24 cellular contexts compared by ENCODE assay signal in the genomic region with DNA sequence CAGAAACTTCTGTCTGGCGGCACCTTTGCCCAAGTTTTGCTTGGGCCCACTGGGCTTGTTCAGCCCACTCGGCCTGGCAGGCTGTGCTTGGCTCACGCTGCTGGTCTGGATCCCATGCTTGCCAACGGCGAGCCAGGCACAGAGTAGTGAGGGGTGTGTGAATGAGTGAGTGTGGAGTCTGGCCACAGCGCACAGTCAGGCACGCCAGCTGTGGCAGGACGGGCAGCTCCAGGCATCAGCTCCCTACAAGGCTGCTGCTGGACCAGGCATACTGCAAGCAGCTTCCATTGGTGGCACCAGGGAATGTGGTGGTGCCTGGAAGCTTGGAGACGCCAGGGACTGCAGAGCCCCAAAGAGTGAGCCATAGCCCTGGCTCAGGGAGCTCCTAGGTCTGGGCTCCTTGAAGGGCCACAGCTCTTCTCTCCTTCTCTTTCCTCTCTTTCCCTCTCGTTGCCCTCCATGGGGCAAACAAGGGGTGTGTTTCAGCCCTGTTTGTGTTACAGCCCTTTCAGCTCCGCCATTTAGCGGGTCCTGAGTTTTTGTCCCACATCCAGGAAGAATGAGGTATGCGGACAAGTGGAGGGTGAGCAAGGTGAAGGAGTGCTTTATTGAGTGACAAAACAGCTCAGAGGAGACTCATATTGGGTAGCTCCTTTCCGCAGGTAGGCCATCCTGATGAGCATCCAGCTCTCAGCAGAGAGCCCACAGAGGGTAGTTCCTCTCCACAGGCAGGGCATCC.
"Had no signal": no experiment of that assay in that cellular context is flagged by ENCODE, and none has a peak within 500 bp of the region (broad histone marks: within the 10 kb centered on the region; RNA-seq: fewer than 3 reads in every experiment).

No MANE protein-coding gene starts in this region.

- H3K4me1 Mint-ChIP-seq: activated CD8-positive, alpha-beta memory T cell treated with anti-CD3 and anti-CD28 coated beads, Interleukin-2, amount 10 ng/mL, durations not matched to agents 7 days and 5 days; WTC11 had no signal

- H3K27me3 ChIP-seq: breast epithelium, MG63 had no signal

- H3K27ac ChIP-seq: breast epithelium, PC-9 had no signal

- ATAC-seq: activated CD8-positive, alpha-beta memory T cell treated with anti-CD3 and anti-CD28 coated beads, Interleukin-2, amount 10 ng/mL, durations not matched to agents 7 days and 5 days had no signal

- H3K4me3 ChIP-seq: breast epithelium, MG63, PC-9 had no signal

- H2AFZ ChIP-seq: PC-9 had no signal

- H3K4me3 Mint-ChIP-seq: activated CD8-positive, alpha-beta memory T cell treated with anti-CD3 and anti-CD28 coated beads, Interleukin-2, amount 10 ng/mL, durations not matched to agents 7 days and 5 days; activated naive CD4-positive, alpha-beta T cell treated with anti-CD3 and anti-CD28 coated beads for 36 hours; activated naive CD8-positive, alpha-beta T cell treated with anti-CD3 and anti-CD28 coated beads for 36 hours; activated T-cell treated with anti-CD3 and anti-CD28 coated beads, Interleukin-2, amount 50 U/mL, for 24 hours; T-helper 1 cell treated with Interleukin-12 subunit alpha and Interleukin-12 subunit beta and Interleukin-4 antibody, amounts not matched to agents 30 μg/mL and 1 μg/mL, for 36 hours; WTC11 had no signal

- H3K27ac Mint-ChIP-seq: activated CD8-positive, alpha-beta memory T cell treated with anti-CD3 and anti-CD28 coated beads, Interleukin-2, amount 10 ng/mL, durations not matched to agents 7 days and 5 days; activated naive CD4-positive, alpha-beta T cell treated with anti-CD3 and anti-CD28 coated beads for 36 hours; activated naive CD8-positive, alpha-beta T cell treated with anti-CD3 and anti-CD28 coated beads for 36 hours; activated T-cell treated with anti-CD3 and anti-CD28 coated beads, Interleukin-2, amount 50 U/mL, for 24 hours; T-helper 1 cell treated with Interleukin-12 subunit alpha and Interleukin-12 subunit beta and Interleukin-4 antibody, amounts not matched to agents 30 μg/mL and 1 μg/mL, for 36 hours; WTC11 had no signal

- H3K4me1 ChIP-seq: breast epithelium had no signal

- DNase-seq: activated CD4-positive, alpha-beta T cell treated with anti-CD3 and anti-CD28 coated beads for 48 hours; activated CD4-positive, alpha-beta T cell treated with anti-CD3 and anti-CD28 coated beads, Interleukin-2, amount 50 U/mL, for 4 hours; activated CD4-positive, CD25-positive, alpha-beta regulatory T cell treated with anti-CD3 and anti-CD28 coated beads, Interleukin-2, amount 50 U/mL, for 72 hours; activated CD8-positive, alpha-beta memory T cell treated with anti-CD3 and anti-CD28 coated beads, Interleukin-2, amount 10 ng/mL, durations not matched to agents 7 days and 5 days; activated effector memory CD4-positive, alpha-beta T cell treated with anti-CD3 and anti-CD28 coated beads, Interleukin-2, amount 50 U/mL, for 16 hours; activated naive CD4-positive, alpha-beta T cell treated with anti-CD3 and anti-CD28 coated beads for 36 hours; activated naive CD8-positive, alpha-beta T cell treated with anti-CD3 and anti-CD28 coated beads for 36 hours; activated T-cell treated with anti-CD3 and anti-CD28 coated beads, Interleukin-2, amount 50 U/mL, for 24 hours; anterior cingulate cortex; caudate nucleus; MG63; MV-4-11; NCI-H1092 treated with DMSO at 0.1 percent for 48 hours; NCI-H1417 treated with DMSO at 0.1 percent for 48 hours; NCI-H1694; NCI-H2029 treated with DMSO at 0.1 percent for 48 hours; NCI-H510A treated with DMSO at 0.1 percent for 48 hours; NCI-H69; PC-9; SHP77 treated with DMSO at 0.1 percent for 48 hours; T-helper 9 cell had no signal

- H3K9me3 ChIP-seq: MG63 had no signal

- H3K4me2 ChIP-seq: PC-9 had no signal

- H3K27me3 Mint-ChIP-seq: activated CD8-positive, alpha-beta memory T cell treated with anti-CD3 and anti-CD28 coated beads, Interleukin-2, amount 10 ng/mL, durations not matched to agents 7 days and 5 days; activated naive CD8-positive, alpha-beta T cell treated with anti-CD3 and anti-CD28 coated beads for 36 hours; activated T-cell treated with anti-CD3 and anti-CD28 coated beads, Interleukin-2, amount 50 U/mL, for 24 hours had no signal
